In genomic region chr17:80453126-80453979, GRCh38 we compare ENCODE assay signal across 8 cellular contexts. TPM values are rescaled to one million over a fixed set of nuclear protein-coding genes. Genes with fewer than 3 reads are reported as not detected.
DNase-seq lines count a peak whose midpoint lies in the region; ATAC-seq and TF ChIP-seq lines count a peak whose summit lies in the region.

No MANE protein-coding gene starts in this region.

- no peaks in the 10 kb centered on the region for H3K36me3 ChIP-seq in iPS DF 6.9 (ENCODE audit: control insufficient read depth, insufficient read depth, low read length)

- POLR2A ChIA-PET in activated CD4-positive, alpha-beta T cell treated with anti-CD3 and anti-CD28 coated beads, Interleukin-2, amount 10 ng/mL, durations not matched to agents 7 days and 5 days (lab: Charles Lee), result no interaction called here

- H3K4me1 Mint-ChIP-seq in activated CD4-positive, alpha-beta T cell treated with anti-CD3 and anti-CD28 coated beads, Interleukin-2, amount 10 ng/mL, durations not matched to agents 7 days and 5 days, result peaks cover 38% of the 10 kb centered on the region
- H3K4me1 Mint-ChIP-seq in stimulated activated naive B cell treated with anti-CD40 and anti-IgM and Interleukin-4, amounts not matched to agents 10 μg/mL and 1 μg/mL and 100 μg/mL, for 72 hours, result peaks cover 30 to 40% of the 10 kb centered on the region in 2 donors

- H3K27me3 Mint-ChIP-seq in activated CD4-positive, alpha-beta T cell treated with anti-CD3 and anti-CD28 coated beads, Interleukin-2, amount 10 ng/mL, durations not matched to agents 7 days and 5 days, result peaks cover 4% of the 10 kb centered on the region
- peaks cover 15 to 19% of the 10 kb centered on the region in 2 donors for H3K27me3 Mint-ChIP-seq in stimulated activated naive B cell treated with anti-CD40 and anti-IgM and Interleukin-4, amounts not matched to agents 10 μg/mL and 1 μg/mL and 100 μg/mL, for 72 hours

- no peaks in the 10 kb centered on the region for H3K36me3 Mint-ChIP-seq in activated CD4-positive, alpha-beta T cell treated with anti-CD3 and anti-CD28 coated beads, Interleukin-2, amount 10 ng/mL, durations not matched to agents 7 days and 5 days (ENCODE audit: low read depth)
- peaks cover 1 to 7% of the 10 kb centered on the region in 2 donors for H3K36me3 Mint-ChIP-seq in stimulated activated naive B cell treated with anti-CD40 and anti-IgM and Interleukin-4, amounts not matched to agents 10 μg/mL and 1 μg/mL and 100 μg/mL, for 72 hours

- peak overlapping the region; percentile 98 for H3K27ac Mint-ChIP-seq in activated CD4-positive, alpha-beta T cell treated with anti-CD3 and anti-CD28 coated beads, Interleukin-2, amount 10 ng/mL, durations not matched to agents 7 days and 5 days
- peak overlapping the region; percentile 100 for H3K27ac Mint-ChIP-seq in stimulated activated naive B cell treated with anti-CD40 and anti-IgM and Interleukin-4, amounts not matched to agents 10 μg/mL and 1 μg/mL and 100 μg/mL, for 72 hours

- peak overlapping the region; percentile 99 for H3K27ac ChIP-seq in VCaP
- H3K27ac ChIP-seq in iPS DF 6.9 (ENCODE audit: low read length), result no peak overlapping the region

- no peaks in the 10 kb centered on the region for H3K9me3 ChIP-seq in iPS DF 6.9 (ENCODE audit: control insufficient read depth, insufficient read depth, low read length)

- H3K4me3 ChIP-seq in iPS DF 6.9 (ENCODE audit: low read length), result peak overlapping the region; percentile 37; the same call in 1 of the 2 replicates

- intact Hi-C loops in posterior vena cava (cut with DNase I), result no loop called here

- H3K27me3 ChIP-seq in iPS DF 6.9 (ENCODE audit: control insufficient read depth, insufficient read depth, low read length), result no peaks in the 10 kb centered on the region; the same call in 1 of the 2 replicates

- H3K4me1 ChIP-seq in iPS DF 6.9 (ENCODE audit: control insufficient read depth, insufficient read depth, low read length), result 0 out of 2 replicates have a peak, but pooled peaks cover 2% of the 10 kb centered on the region

- H3K9me3 Mint-ChIP-seq in activated CD4-positive, alpha-beta T cell treated with anti-CD3 and anti-CD28 coated beads, Interleukin-2, amount 10 ng/mL, durations not matched to agents 7 days and 5 days, result no peaks in the 10 kb centered on the region
- H3K9me3 Mint-ChIP-seq in stimulated activated naive B cell treated with anti-CD40 and anti-IgM and Interleukin-4, amounts not matched to agents 10 μg/mL and 1 μg/mL and 100 μg/mL, for 72 hours, result no peaks in the 10 kb centered on the region

- no peak for ATAC-seq in stimulated activated naive B cell treated with anti-CD40 and anti-IgM and Interleukin-4, amounts not matched to agents 10 μg/mL and 1 μg/mL and 100 μg/mL, for 72 hours (replicated peaks)
- no peak for ATAC-seq in GM18519 (IDR thresholded peaks at IDR 0.05; ENCODE audit: low FRiP score, unreplicated experiment)

- CTCF ChIA-PET in activated CD4-positive, alpha-beta T cell treated with anti-CD3 and anti-CD28 coated beads, Interleukin-2, amount 10 ng/mL, durations not matched to agents 7 days and 5 days (lab: Charles Lee), result interaction anchor here (1.5 kb wide), 1 partner anchor 26 kb away, joined by 7 read pairs; no protein-coding TSS in a partner anchor

- no CpG with 5 or more reads among the region's 18 CpGs for WGBS in iPS DF 6.9 (ENCODE audit: insufficient coverage, insufficient read length)

- DNase-seq in activated CD4-positive, alpha-beta T cell treated with anti-CD3 and anti-CD28 coated beads, Interleukin-2, amount 10 ng/mL, durations not matched to agents 7 days and 5 days, result no peak
- DNase-seq in activated CD4-positive, alpha-beta T cell treated with anti-CD3 and anti-CD28 coated beads for 4 hours, result no peak
- no peak for DNase-seq in iPS DF 6.9 (ENCODE audit: low read depth, low spot score)
- no peak for DNase-seq in stimulated activated naive B cell treated with anti-CD40 and anti-IgM and Interleukin-4, amounts not matched to agents 10 μg/mL and 1 μg/mL and 100 μg/mL, for 72 hours
- no peak for DNase-seq in DMS79 (lab: John Stamatoyannopoulos, UW)
- no peak for DNase-seq in posterior vena cava (ENCODE audit: low spot score)

- no peak for TF ChIP-seq CTCF in VCaP (conservative IDR thresholded peaks at IDR 0.05)

- H3K4me3 Mint-ChIP-seq in activated CD4-positive, alpha-beta T cell treated with anti-CD3 and anti-CD28 coated beads, Interleukin-2, amount 10 ng/mL, durations not matched to agents 7 days and 5 days, result peak overlapping the region; percentile 96
- H3K4me3 Mint-ChIP-seq in stimulated activated naive B cell treated with anti-CD40 and anti-IgM and Interleukin-4, amounts not matched to agents 10 μg/mL and 1 μg/mL and 100 μg/mL, for 72 hours, result peak overlapping the region; percentile 94 to 98

RNA-seq across cellular contexts. Expression of gene NPTX1, which starts 23.1 kb away (rescaled TPM):
- 10 to 100 TPM; 85.8 to 86.1 TPM for total RNA-seq in activated CD4-positive, alpha-beta T cell treated with anti-CD3 and anti-CD28 coated beads, Interleukin-2, amount 10 ng/mL, durations not matched to agents 7 days and 5 days
- under 1 TPM; 0.14 to 0.37 TPM for total RNA-seq in posterior vena cava

RNA-seq across cellular contexts. Expression of gene ENDOV, which starts 38.4 kb away (rescaled TPM):
- 10 to 100 TPM; 16.6 to 17.1 TPM for total RNA-seq in activated CD4-positive, alpha-beta T cell treated with anti-CD3 and anti-CD28 coated beads, Interleukin-2, amount 10 ng/mL, durations not matched to agents 7 days and 5 days
- total RNA-seq in posterior vena cava, result 10 to 100 TPM; 14.1 to 15.5 TPM

Comparison
In these comparisons a context has a peak if more than half of its experiments do, and no peak if none do; other contexts are left out.
1. RNA of gene NPTX1, which starts 23.1 kb away (total RNA-seq): 85.8 to 86.1 TPM in activated CD4-positive, alpha-beta T cell treated with anti-CD3 and anti-CD28 coated beads, Interleukin-2, amount 10 ng/mL, durations not matched to agents 7 days and 5 days; 0.14 to 0.37 TPM in posterior vena cava; every median in the first group is over 10 times any median in the second.